8 cellular contexts compared by ENCODE assay signal in the genomic region with DNA sequence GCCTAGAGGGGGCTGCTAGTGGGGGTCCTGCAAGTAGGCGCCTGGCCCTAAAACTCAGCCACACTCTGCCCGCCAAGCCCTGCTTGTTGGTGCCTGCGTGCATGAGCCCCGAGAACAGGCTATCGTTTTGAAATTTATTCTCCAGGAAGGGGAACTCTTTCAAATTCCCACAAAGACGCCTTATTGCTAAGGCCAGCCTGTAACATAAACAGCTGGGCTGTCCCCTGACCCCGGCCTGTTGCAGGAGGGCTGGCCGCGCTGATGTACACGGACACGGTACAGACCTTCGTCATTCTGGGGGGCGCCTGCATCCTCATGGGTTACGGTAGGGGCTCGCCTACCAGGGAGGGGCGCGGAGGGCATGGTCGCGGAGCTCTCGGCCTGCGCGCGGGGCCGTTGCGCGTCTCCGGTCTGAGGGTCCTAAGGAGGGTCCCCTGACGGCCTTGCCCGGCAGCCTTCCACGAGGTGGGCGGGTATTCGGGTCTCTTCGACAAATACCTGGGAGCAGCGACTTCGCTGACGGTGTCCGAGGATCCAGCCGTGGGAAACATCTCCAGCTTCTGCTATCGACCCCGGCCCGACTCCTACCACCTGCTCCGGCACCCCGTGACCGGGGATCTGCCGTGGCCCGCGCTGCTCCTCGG. TPM values are rescaled to one million over a fixed set of nuclear protein-coding genes. Genes with fewer than 3 reads are reported as not detected.
DNase-seq lines count a peak whose midpoint lies in the region; ATAC-seq and TF ChIP-seq lines count a peak whose summit lies in the region.

No MANE protein-coding gene starts in this region.

- H3F3A ChIP-seq in PC-9 (ENCODE audit: insufficient read depth, low read depth) = no peaks in the 10 kb centered on the region; the same call in 1 of the 2 replicates

- H3K9me3 ChIP-seq in PC-9 (ENCODE audit: insufficient read depth, low read depth) (no peaks in the 10 kb centered on the region), prostate gland (no peaks in the 10 kb centered on the region), SJCRH30 (replicated peaks) (no peaks in the 10 kb centered on the region)

- no peak for TF ChIP-seq POLR2A in prostate gland (IDR thresholded peaks at IDR 0.05)

- ATAC-seq in GM18867 (IDR thresholded peaks at IDR 0.05; ENCODE audit: unreplicated experiment) = no peak
- no peak for ATAC-seq in HG02970 (IDR thresholded peaks at IDR 0.05; ENCODE audit: low FRiP score, unreplicated experiment)

- H3K27ac ChIP-seq in PC-9 (no peak overlapping the region), prostate gland (no peak overlapping the region), SJCRH30 (no peak overlapping the region)

- H3K36me3 ChIP-seq in GM06990 (ENCODE audit: control insufficient read depth, insufficient read depth, low read length) (peaks cover 9% of the 10 kb centered on the region), PC-9 (ENCODE audit: low read depth) (no peaks in the 10 kb centered on the region), prostate gland (peaks cover 0 to 5% of the 10 kb centered on the region in 2 donors), SJCRH30 (no peaks in the 10 kb centered on the region; the same call in 1 of the 2 replicates)

- BruUV-seq in PC-9 (replicated peaks; lab: Mats Ljungman, UMichigan) = TSS peak; percentile 8

- CTCF ChIA-PET in PC-9 (lab: Charles Lee) = no interaction called here

- H3K27me3 ChIP-seq in GM06990 (replicated peaks; ENCODE audit: control insufficient read depth, insufficient read depth, low read length) (no peaks in the 10 kb centered on the region; the same call in 1 of the 2 replicates), PC-9 (ENCODE audit: insufficient read depth, low read depth) (0 out of 2 replicates have a peak, but pooled peaks cover 4% of the 10 kb centered on the region), prostate gland (replicated peaks; ENCODE audit: insufficient read depth) (no peaks in the 10 kb centered on the region), SJCRH30 (no peaks in the 10 kb centered on the region)

- peak overlapping the region; percentile 37; the same call in 1 of the 2 replicates for H2AFZ ChIP-seq in PC-9

- H4K20me1 ChIP-seq in PC-9 (ENCODE audit: insufficient read depth) = no peaks in the 10 kb centered on the region

- no peaks in the 10 kb centered on the region for H3K9me2 ChIP-seq in PC-9 (ENCODE audit: insufficient read depth)

- peak overlapping the region; percentile 79 for H3K4me2 ChIP-seq in PC-9

- 12% methylated on average over 40 of the region's 48 CpGs for WGBS in prostate gland

- DNase-seq in GM06990 (ENCODE audit: extremely low read depth, insufficient read length) (no peak), PC-9 (no peak), fibroblast of villous mesenchyme (ENCODE audit: low read depth) (no peak), prostate gland (ENCODE audit: low spot score) (no peak), NCI-H187 treated with DMSO at 0.1 percent for 48 hours (lab: John Stamatoyannopoulos, UW) (no peak), SJCRH30 (no peak)

- H3K4me1 ChIP-seq in PC-9 (replicated peaks; ENCODE audit: insufficient read depth) = 0 out of 2 replicates have a peak, but pooled peaks cover 8% of the 10 kb centered on the region
- H3K4me1 ChIP-seq in prostate gland (replicated peaks) = no peaks in the 10 kb centered on the region
- peaks cover 7% of the 10 kb centered on the region; the same call in 1 of the 2 replicates for H3K4me1 ChIP-seq in SJCRH30

- TF ChIP-seq CTCF in GM06990 (IDR thresholded peaks at IDR 0.05; ENCODE audit: insufficient read depth, low read length, poor library complexity, severe bottlenecking) (no peak), PC-9 (conservative IDR thresholded peaks at IDR 0.05) (no peak), fibroblast of villous mesenchyme (IDR thresholded peaks at IDR 0.05; ENCODE audit: insufficient read depth, low read depth, low read length) (no peak), prostate gland (IDR thresholded peaks at IDR 0.05) (no peak)

- H3K79me2 ChIP-seq in PC-9 (ENCODE audit: low read depth) = no peaks in the 10 kb centered on the region

- intact Hi-C loops in PC-9 (cut with micrococcal nuclease; ENCODE audit: unreplicated experiment) (loop anchor here (1.0 kb wide), 1 partner anchor 9 kb away; no protein-coding TSS in a partner anchor), prostate gland (cut with DNase I) (no loop called here)

- POLR2A ChIA-PET in PC-9 (lab: Charles Lee; ENCODE audit: unreplicated experiment) = interaction anchor here (0.6 kb wide), 1 partner anchor 9 kb away, joined by 3 read pairs; no protein-coding TSS in a partner anchor

- peak overlapping the region; percentile 55 for H3K4me3 ChIP-seq in GM06990 (replicated peaks; ENCODE audit: low read depth, low read length)
- H3K4me3 ChIP-seq in PC-9 = peak overlapping the region; percentile 53; the same call in 1 of the 2 replicates
- H3K4me3 ChIP-seq in fibroblast of villous mesenchyme (ENCODE audit: low read depth, low read length) = peak overlapping the region; percentile 65
- H3K4me3 ChIP-seq in prostate gland = peak overlapping the region; percentile 34 to 36
- no peak overlapping the region for H3K4me3 ChIP-seq in SJCRH30

RNA-seq across cellular contexts. Expression of gene SLC5A2, which starts 4.3 kb away (rescaled TPM):
- total RNA-seq in PC-9 (2021) = 0.13 and 0.60 TPM in 2 replicates
- under 0.01 TPM in 2 replicates for total RNA-seq in fibroblast of villous mesenchyme
- total RNA-seq in prostate gland = under 1 TPM; 0.55 to 0.62 TPM
- total RNA-seq in SJCRH30 (2014; rRNA removed; shearing (Covaris generic)) = 0.04 TPM in 1 of 2 replicates, not detected in the other

RNA-seq across cellular contexts. Expression of gene TGFB1I1, which starts 15.2 kb away (rescaled TPM):
- 9.0 and 15.3 TPM in 2 replicates for total RNA-seq in PC-9 (2021)
- total RNA-seq in fibroblast of villous mesenchyme = 121 and 153 TPM in 2 replicates
- total RNA-seq in prostate gland = 100 to 1,000 TPM in 1 of 2 donors, 10 to 100 TPM in 1; 62.0 to 115 TPM
- 12.9 and 13.1 TPM in 2 replicates for total RNA-seq in SJCRH30 (2014; rRNA removed; shearing (Covaris generic))

RNA-seq across cellular contexts. Expression of gene RUSF1, which starts 21.0 kb away (rescaled TPM):
- 86.7 and 94.7 TPM in 2 replicates for total RNA-seq in PC-9 (2021)
- total RNA-seq in fibroblast of villous mesenchyme = 52.2 and 56.7 TPM in 2 replicates
- total RNA-seq in prostate gland = 100 to 1,000 TPM; 142 to 153 TPM
- total RNA-seq in SJCRH30 (2014; rRNA removed; shearing (Covaris generic)) = 20.8 and 21.0 TPM in 2 replicates

RNA-seq across cellular contexts. Expression of gene ARMC5, which starts 27.9 kb away (rescaled TPM):
- 18.6 and 21.4 TPM in 2 replicates for total RNA-seq in PC-9 (2021)
- total RNA-seq in fibroblast of villous mesenchyme = 8.6 and 10.3 TPM in 2 replicates
- 10 to 100 TPM; 10.0 to 20.3 TPM for total RNA-seq in prostate gland
- 6.1 and 6.7 TPM in 2 replicates for total RNA-seq in SJCRH30 (2014; rRNA removed; shearing (Covaris generic))

RNA-seq across cellular contexts. Expression of gene AHSP, which starts 40.5 kb away (rescaled TPM):
- total RNA-seq in PC-9 (2021) (not detected in 2 replicates), fibroblast of villous mesenchyme (not detected in 2 replicates), prostate gland (not detected)
- not detected in 2 replicates for total RNA-seq in SJCRH30 (2014; rRNA removed; shearing (Covaris generic))
